In genomic region chr1:93964777-93965200, GRCh38 we compare ENCODE assay signal across 14 cellular contexts. TPM values are rescaled to one million over a fixed set of nuclear protein-coding genes. Genes with fewer than 3 reads are reported as not detected.
A peak's percentile ranks its signal among the peaks of the same experiment; 100 is the strongest.
DNase-seq lines count a peak whose midpoint lies in the region; ATAC-seq and TF ChIP-seq lines count a peak whose summit lies in the region.
"Had no signal": no experiment of that assay in that cellular context is flagged by ENCODE, and none has a peak within 500 bp of the region (broad histone marks: within the 10 kb centered on the region; RNA-seq: fewer than 3 reads in every experiment).

No MANE protein-coding gene starts in this region.

- H3K36me3 ChIP-seq in mammary epithelial cell (ENCODE audit: insufficient read depth, low read length) (no peaks in the 10 kb centered on the region), right lobe of liver (no peaks in the 10 kb centered on the region)
- H3K36me3 ChIP-seq in CD8-positive, alpha-beta T cell (ENCODE audit: insufficient read depth, low read length) = no peaks in the 10 kb centered on the region
- H3K36me3 ChIP-seq: ovary, stomach had no signal

- H3K4me2 ChIP-seq in mammary epithelial cell (ENCODE audit: insufficient read depth, low read depth, low read length) = peak overlapping the region; percentile 3
- H3K4me2 ChIP-seq: KMS-11 had no signal

- H4K20me1 ChIP-seq in mammary epithelial cell (ENCODE audit: insufficient read depth, low read length) = no peaks in the 10 kb centered on the region

- H3K9me3 Mint-ChIP-seq in CD8-positive, alpha-beta T cell = no peaks in the 10 kb centered on the region
- H3K9me3 Mint-ChIP-seq: T-helper 2 cell treated with Interferon-gamma antibody and Interleukin-4, amounts not matched to agents 5 μg/mL and 100 μg/mL, for 36 hours had no signal

- H3K4me3 ChIP-seq in mammary epithelial cell (replicated peaks in 1 of 3; ENCODE audit: insufficient read depth in 1 of 3, low read depth in 2 of 3, low read length in 3 of 3) (no peak overlapping the region), right lobe of liver (peak overlapping the region in 1 of 3 donors; percentile 11)
- no peak overlapping the region for H3K4me3 ChIP-seq in CD8-positive, alpha-beta T cell (ENCODE audit: low read depth, low read length)
- H3K4me3 ChIP-seq: ovary, stomach had no signal

- ATAC-seq in right lobe of liver (peak; percentile 76 to 85 (median 80)), HG03342 (IDR thresholded peaks at IDR 0.05; ENCODE audit: unreplicated experiment) (no peak), GM21390 (IDR thresholded peaks at IDR 0.05; ENCODE audit: unreplicated experiment) (no peak), HG02970 (IDR thresholded peaks at IDR 0.05; ENCODE audit: low FRiP score, unreplicated experiment) (no peak)
- ATAC-seq in CD8-positive, alpha-beta T cell = no peak

- no peaks in the 10 kb centered on the region for H3K27me3 Mint-ChIP-seq in CD8-positive, alpha-beta T cell (ENCODE audit: low read depth)

- no peaks in the 10 kb centered on the region for H3K9me3 ChIP-seq in mammary epithelial cell (replicated peaks; ENCODE audit: insufficient read depth, low read length)
- no peaks in the 10 kb centered on the region for H3K9me3 ChIP-seq in right lobe of liver
- no peaks in the 10 kb centered on the region for H3K9me3 ChIP-seq in CD8-positive, alpha-beta T cell (ENCODE audit: low read length)
- H3K9me3 ChIP-seq: ovary, stomach had no signal

- no peak overlapping the region for H3K27ac Mint-ChIP-seq in CD8-positive, alpha-beta T cell
- H3K27ac Mint-ChIP-seq: T-helper 2 cell treated with Interferon-gamma antibody and Interleukin-4, amounts not matched to agents 5 μg/mL and 100 μg/mL, for 36 hours had no signal

- TF ChIP-seq POLR2A in right lobe of liver (IDR thresholded peaks at IDR 0.05) = peak; percentile 80

- no peak overlapping the region for H2AFZ ChIP-seq in mammary epithelial cell (ENCODE audit: low read depth, low read length)

- POLR2A ChIA-PET in CD8-positive, alpha-beta T cell (lab: Charles Lee) = no interaction called here

- intact Hi-C loops in mammary epithelial cell (cut with micrococcal nuclease) = no loop called here
- intact Hi-C loops in right lobe of liver (cut with DNase I) = no loop called here
- intact Hi-C loops in CD8-positive, alpha-beta T cell (cut with DNase I, micrococcal nuclease) = no loop called here

- CTCF ChIA-PET in mammary epithelial cell (lab: Charles Lee; ENCODE audit: low non-redundant PET) = no interaction called here
- CTCF ChIA-PET in CD8-positive, alpha-beta T cell (lab: Charles Lee) = no interaction called here

- H3K27ac ChIP-seq in C4-2B (peak overlapping the region; percentile 23), mammary epithelial cell (ENCODE audit: insufficient read depth, low read depth, low read length) (peak overlapping the region; percentile 86), right lobe of liver (peak overlapping the region; percentile 72 to 95 (median 79))
- no peak overlapping the region for H3K27ac ChIP-seq in CD8-positive, alpha-beta T cell (ENCODE audit: low read depth, low read length)
- H3K27ac ChIP-seq: KMS-11, ovary had no signal

- peak overlapping the region; percentile 51 for H3K9ac ChIP-seq in mammary epithelial cell (ENCODE audit: insufficient read depth, low read length)
- H3K9ac ChIP-seq: KMS-11 had no signal

- no peak overlapping the region for H3K4me3 Mint-ChIP-seq in CD8-positive, alpha-beta T cell
- H3K4me3 Mint-ChIP-seq: T-helper 2 cell treated with Interferon-gamma antibody and Interleukin-4, amounts not matched to agents 5 μg/mL and 100 μg/mL, for 36 hours had no signal

- H3K4me1 ChIP-seq in mammary epithelial cell (ENCODE audit: insufficient read depth, low read length) (peaks cover 87% of the 10 kb centered on the region), right lobe of liver (peaks cover 0 to 50% (median 10%) of the 10 kb centered on the region in 4 donors)
- no peaks in the 10 kb centered on the region for H3K4me1 ChIP-seq in CD8-positive, alpha-beta T cell (ENCODE audit: insufficient read depth, low read length)
- H3K4me1 ChIP-seq: stomach had no signal

- no peaks in the 10 kb centered on the region for H3K79me2 ChIP-seq in mammary epithelial cell (ENCODE audit: insufficient read depth, low read length)

- H3K36me3 Mint-ChIP-seq in CD8-positive, alpha-beta T cell = no peaks in the 10 kb centered on the region

- peak; percentile 43 for DNase-seq in HT-29 (ENCODE audit: low spot score)
- peak; percentile 97 for DNase-seq in mammary epithelial cell
- peak; percentile 63 to 88 (median 80) for DNase-seq in right lobe of liver
- no peak for DNase-seq in CD8-positive, alpha-beta T cell
- DNase-seq: OCI-M1; stimulated activated CD4-positive, alpha-beta T cell treated with anti-CD3 and anti-CD28 coated beads, Interleukin-4, amount 100 ng/mL, for 1 hour; stomach had no signal

- WGBS in mammary epithelial cell (ENCODE audit: low coverage, missing lambda C conversion rate) = 0% methylated on average over 4 of the region's 4 CpGs
- 51% methylated on average over 4 of the region's 4 CpGs for WGBS in right lobe of liver (ENCODE audit: insufficient coverage, low coverage, low lambda C conversion rate, missing lambda C conversion rate)

- no peaks in the 10 kb centered on the region for H3K27me3 ChIP-seq in mammary epithelial cell (ENCODE audit: insufficient read depth, low read length)
- H3K27me3 ChIP-seq in right lobe of liver = no peaks in the 10 kb centered on the region
- no peaks in the 10 kb centered on the region for H3K27me3 ChIP-seq in CD8-positive, alpha-beta T cell (ENCODE audit: insufficient read depth, low read length)
- H3K27me3 ChIP-seq: ovary, stomach had no signal

- H3K4me1 Mint-ChIP-seq in CD8-positive, alpha-beta T cell (ENCODE audit: low read depth) = no peaks in the 10 kb centered on the region

- TF ChIP-seq CTCF in C4-2B (conservative IDR thresholded peaks at IDR 0.05) = no peak
- no peak for TF ChIP-seq CTCF in mammary epithelial cell (conservative IDR thresholded peaks at IDR 0.05 in 1 of 2, IDR thresholded peaks at IDR 0.05 in 1 of 2; ENCODE audit: extremely low read depth in 1 of 2, insufficient read depth in 1 of 2, low read depth in 1 of 2, low read length in 2 of 2)
- no peak for TF ChIP-seq CTCF in right lobe of liver (IDR thresholded peaks at IDR 0.05)
- TF ChIP-seq CTCF in CD8-positive, alpha-beta T cell (IDR thresholded peaks at IDR 0.05) = no peak

- dilution Hi-C loops in mammary epithelial cell (cut with HindIII; ENCODE audit: low sequenced_read_pairs) = no loop called here

- no TSS peak for BruUV-seq in mammary epithelial cell (replicated peaks; lab: Mats Ljungman, UMichigan)

- in situ Hi-C loops in mammary epithelial cell (cut with MboI; ENCODE audit: low sequenced_read_pairs in 2 of 2) = no loop called here

RNA-seq across cellular contexts. Expression of gene GCLM, which starts 55.6 kb away (rescaled TPM):
- 6.7 and 7.9 TPM in 2 replicates for total RNA-seq in HT-29 (2014; rRNA removed; shearing (Covaris generic))
- 100 to 1,000 TPM in 1 of 2 donors, 10 to 100 TPM in 1; 96.5 to 129 TPM for total RNA-seq in mammary epithelial cell
- polyA plus RNA-seq in mammary epithelial cell = 108 TPM
- 123 TPM for polyA minus RNA-seq in mammary epithelial cell
- total RNA-seq in right lobe of liver = 10 to 100 TPM; 19.9 to 49.8 (median 34.6) TPM
- total RNA-seq in CD8-positive, alpha-beta T cell = 1 to 10 TPM; 6.4 to 6.8 TPM

Comparison
In these comparisons a context has a peak if more than half of its experiments do, and no peak if none do; other contexts are left out.
1. DNase-seq: peak in HT-29 (single experiment), mammary epithelial cell (single experiment) and right lobe of liver (3 of 3); none in CD8-positive, alpha-beta T cell (0 of 7).
2. ATAC-seq: peak in right lobe of liver (4 of 4); none in HG03342 (single experiment), GM21390 (single experiment), HG02970 (single experiment) and CD8-positive, alpha-beta T cell (single experiment).